1 cellular context compared by ENCODE assay signal in genomic region chr1:200892546-200892945, GRCh38.
TF ChIP-seq lines count a peak whose summit lies in the region.

No MANE protein-coding gene starts in this region.

TF ChIP-seq in HepG2, 621 proteins besides CTCF, POLR2A, EP300 and RAD21:
- TF ChIP-seq WIZ (CRISPR knock-in tag; IDR thresholded peaks at IDR 0.05) (no peak), ZNF639 (CRISPR knock-in tag; conservative IDR thresholded peaks at IDR 0.05) (no peak), NFE2 (CRISPR knock-in tag; IDR thresholded peaks at IDR 0.05) (no peak), FOXP1 (IDR thresholded peaks at IDR 0.05) (no peak), FOXP1 (CRISPR knock-in tag; IDR thresholded peaks at IDR 0.05) (no peak), RFXANK (CRISPR knock-in tag; IDR thresholded peaks at IDR 0.05) (no peak), ZNF75D (CRISPR knock-in tag; IDR thresholded peaks at IDR 0.05; ENCODE audit: borderline replicate concordance) (no peak), HOXD1 (CRISPR knock-in tag; IDR thresholded peaks at IDR 0.05) (no peak), ZNF263 (CRISPR knock-in tag; IDR thresholded peaks at IDR 0.05) (no peak), MAFF (IDR thresholded peaks at IDR 0.05; ENCODE audit: low read depth, low read length) (no peak), NCOR1 (IDR thresholded peaks at IDR 0.05; ENCODE audit: borderline replicate concordance, low read length) (no peak), KDM3A (CRISPR knock-in tag; IDR thresholded peaks at IDR 0.05; ENCODE audit: low read depth) (no peak), ZNF24 (IDR thresholded peaks at IDR 0.05) (no peak), HNF4A (CRISPR knock-in tag; IDR thresholded peaks at IDR 0.05) (no peak), MTF2 (CRISPR knock-in tag; IDR thresholded peaks at IDR 0.05; ENCODE audit: borderline replicate concordance) (no peak), RNF2 (conservative IDR thresholded peaks at IDR 0.05; ENCODE audit: low read depth) (no peak), ZSCAN29 (CRISPR knock-in tag; conservative IDR thresholded peaks at IDR 0.05) (no peak), ZNF83 (CRISPR knock-in tag; IDR thresholded peaks at IDR 0.05; ENCODE audit: borderline replicate concordance) (no peak), RARA (CRISPR knock-in tag; IDR thresholded peaks at IDR 0.05) (no peak)
